ENCODE assay signal across 19 cellular contexts in genomic region chr20:3181270-3181669, GRCh38. TPM values are rescaled to one million over a fixed set of nuclear protein-coding genes. Genes with fewer than 3 reads are reported as not detected.
DNase-seq lines count a peak whose midpoint lies in the region; ATAC-seq, FAIRE-seq and TF ChIP-seq lines count a peak whose summit lies in the region.
"Had no signal": no experiment of that assay in that cellular context is flagged by ENCODE, and none has a peak within 500 bp of the region (broad histone marks: within the 10 kb centered on the region; RNA-seq: fewer than 3 reads in every experiment).

No MANE protein-coding gene starts in this region.

- H3K9me1 ChIP-seq in K562 (ENCODE audit: control insufficient read depth, insufficient read depth, low read length) = no peaks in the 10 kb centered on the region

- H3K27me3 ChIP-seq in K562 (ENCODE audit: control insufficient read depth in 2 of 2, insufficient read depth in 2 of 2, low read length in 2 of 2) = no peaks in the 10 kb centered on the region
- no peaks in the 10 kb centered on the region for H3K27me3 ChIP-seq in small intestine (ENCODE audit: control insufficient read depth in 2 of 2, insufficient read depth in 2 of 2, low read length in 2 of 2)
- H3K27me3 ChIP-seq in adrenal gland = no peaks in the 10 kb centered on the region

- WGBS in K562 (ENCODE audit: insufficient coverage, low coverage, missing lambda C conversion rate) = 58% methylated on average over 5 of the region's 5 CpGs
- WGBS in small intestine, 3 donors = 14 to 40% (median 24%) methylated on average over 5 of the region's 5 CpGs
- 60 to 75% (median 67%) methylated on average over 5 of the region's 5 CpGs for WGBS in adrenal gland, 4 donors

- no peak for ATAC-seq in K562
- no peak for ATAC-seq in GM18870 (IDR thresholded peaks at IDR 0.05; ENCODE audit: unreplicated experiment)

- CTCF ChIA-PET in K562 (lab: Yijun Ruan, JAX; ENCODE audit: low intra/inter-chr PET ratio) = no interaction called here

- POLR2A ChIA-PET in K562 (lab: Yijun Ruan, JAX) = no interaction called here

- no peak for TF ChIP-seq EP300 in K562 (IDR thresholded peaks at IDR 0.05; ENCODE audit: low read length)

- TF ChIP-seq POLR2A in K562 (conservative IDR thresholded peaks at IDR 0.05) (no peak), adrenal gland (IDR thresholded peaks at IDR 0.05) (no peak)

- H3K9me3 ChIP-seq in K562 (replicated peaks; ENCODE audit: control insufficient read depth, insufficient read depth, low read depth, low read length) = no peaks in the 10 kb centered on the region
- no peaks in the 10 kb centered on the region for H3K9me3 ChIP-seq in small intestine (ENCODE audit: control insufficient read depth, low read depth)
- H3K9me3 ChIP-seq in adrenal gland (replicated peaks in 1 of 3) = no peaks in the 10 kb centered on the region
- H3K9me3 ChIP-seq: BLaER1 treated with 17β-estradiol and CSF1 and Interleukin-3, amounts not matched to agents 10 nM and 100 nM; HAP-1 had no signal

- DNase-seq in NCI-H2196 (lab: John Stamatoyannopoulos, UW; ENCODE audit: unreplicated experiment) (peak; percentile 41), NCI-H2196 treated with DMSO at 0.1 percent for 48 hours (lab: John Stamatoyannopoulos, UW; ENCODE audit: unreplicated experiment) (no peak), K562 (ENCODE audit: extremely low read depth in 1 of 4, low spot score in 3 of 4) (no peak), fibroblast of peridontal ligament (ENCODE audit: extremely low read depth) (peak; percentile 5), small intestine (peak; percentile 81), NCI-H526 (lab: John Stamatoyannopoulos, UW) (no peak), adrenal gland (no peak)
- DNase-seq: ACHN; Calu3; CD4-positive, CD25-positive, alpha-beta regulatory T cell; DMS153; DMS79 treated with DMSO at 0.1 percent for 48 hours; GDM1; HFFc6 had no signal

- TF ChIP-seq CTCF in K562 (IDR thresholded peaks at IDR 0.05 in 2 of 3, conservative IDR thresholded peaks at IDR 0.05 in 1 of 3; ENCODE audit: insufficient read depth in 2 of 3, low read depth in 1 of 3, low read length in 3 of 3) = no peak
- TF ChIP-seq CTCF in adrenal gland (IDR thresholded peaks at IDR 0.05) = no peak

- no peak overlapping the region for H3K4me3 ChIP-seq in K562
- no peak overlapping the region for H3K4me3 ChIP-seq in small intestine (ENCODE audit: low read depth in 1 of 2, low read length in 2 of 2)
- no peak overlapping the region for H3K4me3 ChIP-seq in adrenal gland
- H3K4me3 ChIP-seq: BLaER1 treated with 17β-estradiol and CSF1 and Interleukin-3, amounts not matched to agents 10 nM and 100 nM; HAP-1 had no signal

- no peak overlapping the region for H2AFZ ChIP-seq in K562 (ENCODE audit: low read depth, low read length)

- intact Hi-C loops in K562 (cut with micrococcal nuclease) (no loop called here), adrenal gland (cut with DNase I) (no loop called here)

- H3K4me1 ChIP-seq in K562 (replicated peaks in 1 of 2; ENCODE audit: control insufficient read depth in 2 of 2, insufficient read depth in 2 of 2, low read length in 2 of 2) (peaks cover 4 to 6% of the 10 kb centered on the region in 2 experiments; a peak in 4 of 5 replicates), small intestine (ENCODE audit: control insufficient read depth in 2 of 2, insufficient read depth in 1 of 2, low read depth in 1 of 2, low read length in 1 of 2) (no peaks in the 10 kb centered on the region), adrenal gland (replicated peaks in 1 of 2) (peaks cover 0 to 2% of the 10 kb centered on the region in 2 donors)
- H3K4me1 ChIP-seq: HAP-1 had no signal

- TF ChIP-seq RAD21 in K562 (CRISPR knock-in tag; conservative IDR thresholded peaks at IDR 0.05 in 1 of 2, IDR thresholded peaks at IDR 0.05 in 1 of 2) = no peak

- no peak overlapping the region for H3K4me2 ChIP-seq in K562 (ENCODE audit: insufficient read depth, low read length)
- H3K4me2 ChIP-seq: BLaER1 treated with 17β-estradiol and CSF1 and Interleukin-3, amounts not matched to agents 10 nM and 100 nM had no signal

- H3K9ac ChIP-seq in K562 (ENCODE audit: insufficient read depth in 1 of 2, low read depth in 2 of 2, low read length in 2 of 2) = no peak overlapping the region
- H3K9ac ChIP-seq: BLaER1 treated with 17β-estradiol and CSF1 and Interleukin-3, amounts not matched to agents 10 nM and 100 nM had no signal

- no peaks in the 10 kb centered on the region for H3K79me2 ChIP-seq in K562 (ENCODE audit: control insufficient read depth, insufficient read depth, low read length)

- in situ Hi-C loops in K562 (cut with MboI) = no loop called here

- H3K27ac ChIP-seq in K562 (ENCODE audit: extremely low read depth, low read depth, low read length) (no peak overlapping the region), small intestine (ENCODE audit: low read depth in 1 of 2, low read length in 1 of 2) (no peak overlapping the region), adrenal gland (no peak overlapping the region)
- H3K27ac ChIP-seq: BLaER1 treated with 17β-estradiol and CSF1 and Interleukin-3, amounts not matched to agents 10 nM and 100 nM; HL-60 had no signal

- no peaks in the 10 kb centered on the region for H4K20me1 ChIP-seq in K562 (replicated peaks; ENCODE audit: control insufficient read depth, insufficient read depth, low read length)

- no peak for FAIRE-seq in K562 (lab: Jason Lieb, UNC)
- FAIRE-seq in small intestine (lab: Jason Lieb, UNC) = no peak
- FAIRE-seq: H1 had no signal

- H3K36me3 ChIP-seq in K562 (ENCODE audit: control insufficient read depth, insufficient read depth, low read length) (no peaks in the 10 kb centered on the region), small intestine (ENCODE audit: control insufficient read depth in 2 of 2, insufficient read depth in 2 of 2, low read length in 2 of 2) (no peaks in the 10 kb centered on the region), adrenal gland (replicated peaks in 1 of 2) (no peaks in the 10 kb centered on the region)
- H3K36me3 ChIP-seq: HAP-1 had no signal

- BruUV-seq in K562 (replicated peaks; lab: Mats Ljungman, UMichigan) = no TSS peak

RNA-seq across cellular contexts. Expression of gene LZTS3, which starts 7.9 kb away (rescaled TPM):
- total RNA-seq in K562 (2011; cell fraction: chromatin; rRNA removed; ENCODE audit: low replicate concordance) = 3.8 and 12.3 TPM in 2 replicates
- 7.0 and 8.0 TPM in 2 replicates for total RNA-seq in K562 (2011; cell fraction: nucleolus; rRNA removed)
- total RNA-seq in K562 (2011; cell fraction: nucleoplasm; rRNA removed) = 5.1 and 5.7 TPM in 2 replicates
- 2.8 and 3.4 TPM in 2 replicates for total RNA-seq in K562 (2014; rRNA removed)
- total RNA-seq in K562 (2014; rRNA removed; fragmentation: Illumina TruSeq; extraction: Trizol) = 0.70 and 0.73 TPM in 2 replicates
- 1.1 and 1.2 TPM in 2 replicates for total RNA-seq in K562 (2015; rRNA removed; fragmentation: Illumina TruSeq; extraction: Trizol)
- 2.4 and 2.9 TPM in 2 replicates for total RNA-seq in K562 (2021)
- 2.4 and 4.0 TPM in 2 replicates for polyA plus RNA-seq in K562 (2011; rRNA removed)
- polyA plus RNA-seq in K562 (2011; cell fraction: cytosol; rRNA removed) = 4.6 and 7.3 TPM in 2 replicates
- 10.3 and 10.6 TPM in 2 replicates for polyA plus RNA-seq in K562 (2011; cell fraction: nucleus; rRNA removed)
- 1.4 and 1.7 TPM in 2 replicates for polyA plus RNA-seq in K562 (2012)
- polyA plus RNA-seq in K562 (2014; fragmentation: Illumina TruSeq; extraction: Trizol) = 2.0 and 2.3 TPM in 2 replicates
- under 1 TPM; 0.07 to 0.28 TPM for polyA plus RNA-seq in K562 (2014; fragmentation: Nextera tagmentation; extraction: Ambion mirVana)
- 2.6 and 2.8 TPM in 2 replicates for polyA plus RNA-seq in K562 (2014; rRNA removed)
- 1.2 and 2.1 TPM in 2 replicates for polyA minus RNA-seq in K562 (2011; rRNA and poly(A)+ RNA removed)
- 1.7 and 4.8 TPM in 2 replicates for polyA minus RNA-seq in K562 (2011; cell fraction: cytosol; rRNA and poly(A)+ RNA removed)
- polyA minus RNA-seq in K562 (2011; cell fraction: nucleus; rRNA and poly(A)+ RNA removed) = 1.2 and 1.8 TPM in 2 replicates
- polyA plus RNA-seq in small intestine = 10 to 100 TPM in 1 of 3 donors, 1 to 10 TPM in 2; 7.3 to 19.9 (median 8.9) TPM
- total RNA-seq in adrenal gland = 10 to 100 TPM in 5 of 8 donors, 1 to 10 TPM in 3; 5.8 to 29.9 (median 11.5) TPM
- polyA plus RNA-seq in adrenal gland = 10 to 100 TPM in 1 of 3 donors, 1 to 10 TPM in 2; 3.6 to 12.9 (median 6.5) TPM

RNA-seq across cellular contexts. Expression of gene FASTKD5, which starts 21.6 kb away (rescaled TPM):
- 21.4 and 33.7 TPM in 2 replicates for total RNA-seq in K562 (2011; cell fraction: chromatin; rRNA removed; ENCODE audit: low replicate concordance)
- 15.5 and 15.7 TPM in 2 replicates for total RNA-seq in K562 (2011; cell fraction: nucleolus; rRNA removed)
- 13.7 and 18.6 TPM in 2 replicates for total RNA-seq in K562 (2011; cell fraction: nucleoplasm; rRNA removed)
- total RNA-seq in K562 (2014; rRNA removed) (19.8 and 20.7 TPM in 2 replicates), K562 (2014; rRNA removed; fragmentation: Illumina TruSeq; extraction: Trizol) (24.4 and 25.4 TPM in 2 replicates), K562 (2015; rRNA removed; fragmentation: Illumina TruSeq; extraction: Trizol) (24.3 and 25.2 TPM in 2 replicates), K562 (2021) (21.2 and 22.8 TPM in 2 replicates), adrenal gland (10 to 100 TPM; 19.1 to 33.8 (median 27.2) TPM)
- polyA plus RNA-seq in K562 (2011; rRNA removed) (32.5 and 36.6 TPM in 2 replicates), K562 (2014; fragmentation: Illumina TruSeq; extraction: Trizol) (23.4 and 25.9 TPM in 2 replicates), K562 (2014; fragmentation: Nextera tagmentation; extraction: Ambion mirVana) (10 to 100 TPM; 31.7 to 35.8 TPM), K562 (2014; rRNA removed) (23.6 and 24.3 TPM in 2 replicates), small intestine (10 to 100 TPM; 11.3 to 13.7 (median 12.5) TPM), adrenal gland (10 to 100 TPM in 2 of 3 donors, 1 to 10 TPM in 1; 7.2 to 45.0 (median 12.3) TPM)
- 13.6 and 25.6 TPM in 2 replicates for polyA plus RNA-seq in K562 (2011; cell fraction: cytosol; rRNA removed)
- 10.9 and 22.1 TPM in 2 replicates for polyA plus RNA-seq in K562 (2011; cell fraction: nucleus; rRNA removed)
- 12.1 and 15.1 TPM in 2 replicates for polyA plus RNA-seq in K562 (2012)
- 35.6 and 49.1 TPM in 2 replicates for polyA minus RNA-seq in K562 (2011; rRNA and poly(A)+ RNA removed)
- 13.5 and 13.9 TPM in 2 replicates for polyA minus RNA-seq in K562 (2011; cell fraction: cytosol; rRNA and poly(A)+ RNA removed)
- polyA minus RNA-seq in K562 (2011; cell fraction: nucleus; rRNA and poly(A)+ RNA removed) = 5.7 and 16.3 TPM in 2 replicates

RNA-seq across cellular contexts. Expression of gene UBOX5, which starts 21.6 kb away (rescaled TPM):
- 4.9 and 13.2 TPM in 2 replicates for total RNA-seq in K562 (2011; cell fraction: chromatin; rRNA removed; ENCODE audit: low replicate concordance)
- total RNA-seq in K562 (2011; cell fraction: nucleolus; rRNA removed) = 7.1 and 7.2 TPM in 2 replicates
- total RNA-seq in K562 (2011; cell fraction: nucleoplasm; rRNA removed) = 7.6 and 7.8 TPM in 2 replicates
- total RNA-seq in K562 (2014; rRNA removed) (2.8 and 4.4 TPM in 2 replicates), K562 (2014; rRNA removed; fragmentation: Illumina TruSeq; extraction: Trizol) (1.3 and 1.8 TPM in 2 replicates), K562 (2015; rRNA removed; fragmentation: Illumina TruSeq; extraction: Trizol) (2.0 and 2.3 TPM in 2 replicates), K562 (2021) (5.0 and 5.4 TPM in 2 replicates), adrenal gland (10 to 100 TPM in 1 of 8 donors, 1 to 10 TPM in 7; 3.1 to 10.2 (median 8.1) TPM)
- polyA plus RNA-seq in K562 (2011; rRNA removed) (2.2 and 6.4 TPM in 2 replicates), K562 (2014; fragmentation: Illumina TruSeq; extraction: Trizol) (3.9 and 4.1 TPM in 2 replicates), K562 (2014; fragmentation: Nextera tagmentation; extraction: Ambion mirVana) (under 1 TPM; 0.24 to 0.85 TPM), K562 (2014; rRNA removed) (2.1 and 2.2 TPM in 2 replicates), small intestine (1 to 10 TPM; 4.0 to 4.6 (median 4.2) TPM), adrenal gland (1 to 10 TPM; 4.8 to 9.2 (median 5.0) TPM)
- polyA plus RNA-seq in K562 (2011; cell fraction: cytosol; rRNA removed) = 3.7 and 4.6 TPM in 2 replicates
- 3.1 and 4.1 TPM in 2 replicates for polyA plus RNA-seq in K562 (2011; cell fraction: nucleus; rRNA removed)
- polyA plus RNA-seq in K562 (2012) = 3.3 and 3.4 TPM in 2 replicates
- 3.2 and 4.3 TPM in 2 replicates for polyA minus RNA-seq in K562 (2011; rRNA and poly(A)+ RNA removed)
- polyA minus RNA-seq in K562 (2011; cell fraction: cytosol; rRNA and poly(A)+ RNA removed) = 3.3 and 6.9 TPM in 2 replicates
- 1.9 and 3.8 TPM in 2 replicates for polyA minus RNA-seq in K562 (2011; cell fraction: nucleus; rRNA and poly(A)+ RNA removed)

RNA-seq across cellular contexts. Expression of gene DDRGK1, which starts 23.2 kb away (rescaled TPM):
- total RNA-seq in K562 (2011; cell fraction: chromatin; rRNA removed; ENCODE audit: low replicate concordance) = 59.1 and 80.5 TPM in 2 replicates
- total RNA-seq in K562 (2011; cell fraction: nucleolus; rRNA removed) = 65.5 and 65.9 TPM in 2 replicates
- total RNA-seq in K562 (2011; cell fraction: nucleoplasm; rRNA removed) = 71.2 and 83.1 TPM in 2 replicates
- total RNA-seq in K562 (2014; rRNA removed) (52.3 and 55.9 TPM in 2 replicates), K562 (2014; rRNA removed; fragmentation: Illumina TruSeq; extraction: Trizol) (13.5 and 18.7 TPM in 2 replicates), K562 (2015; rRNA removed; fragmentation: Illumina TruSeq; extraction: Trizol) (29.8 and 31.3 TPM in 2 replicates), K562 (2021) (37.1 and 45.1 TPM in 2 replicates), adrenal gland (100 to 1,000 TPM; 124 to 202 (median 166) TPM)
- polyA plus RNA-seq in K562 (2011; rRNA removed) (29.1 and 67.9 TPM in 2 replicates), K562 (2014; fragmentation: Illumina TruSeq; extraction: Trizol) (22.1 and 31.4 TPM in 2 replicates), K562 (2014; fragmentation: Nextera tagmentation; extraction: Ambion mirVana) (1 to 10 TPM; 2.3 to 3.4 TPM), K562 (2014; rRNA removed) (46.2 and 54.4 TPM in 2 replicates), small intestine (10 to 100 TPM; 37.1 to 96.9 (median 55.1) TPM), adrenal gland (100 to 1,000 TPM in 2 of 3 donors, 10 to 100 TPM in 1; 81.6 to 125 (median 113) TPM)
- 35.1 and 63.8 TPM in 2 replicates for polyA plus RNA-seq in K562 (2011; cell fraction: cytosol; rRNA removed)
- 92.4 and 212 TPM in 2 replicates for polyA plus RNA-seq in K562 (2011; cell fraction: nucleus; rRNA removed)
- polyA plus RNA-seq in K562 (2012) = 34.4 and 35.1 TPM in 2 replicates
- polyA minus RNA-seq in K562 (2011; rRNA and poly(A)+ RNA removed) = 19.0 and 25.7 TPM in 2 replicates
- polyA minus RNA-seq in K562 (2011; cell fraction: cytosol; rRNA and poly(A)+ RNA removed) = 16.6 and 19.7 TPM in 2 replicates
- polyA minus RNA-seq in K562 (2011; cell fraction: nucleus; rRNA and poly(A)+ RNA removed) = 8.5 and 29.2 TPM in 2 replicates

RNA-seq across cellular contexts. Expression of gene ITPA, which starts 28.0 kb away (rescaled TPM):
- total RNA-seq in K562 (2011; cell fraction: chromatin; rRNA removed; ENCODE audit: low replicate concordance) = 17.6 and 37.3 TPM in 2 replicates
- total RNA-seq in K562 (2011; cell fraction: nucleolus; rRNA removed) = 25.0 and 29.3 TPM in 2 replicates
- total RNA-seq in K562 (2011; cell fraction: nucleoplasm; rRNA removed) = 22.3 and 33.4 TPM in 2 replicates
- total RNA-seq in K562 (2014; rRNA removed) = 57.9 and 69.1 TPM in 2 replicates
- total RNA-seq in K562 (2014; rRNA removed; fragmentation: Illumina TruSeq; extraction: Trizol) = 25.6 and 29.1 TPM in 2 replicates
- total RNA-seq in K562 (2015; rRNA removed; fragmentation: Illumina TruSeq; extraction: Trizol) = 37.9 and 38.4 TPM in 2 replicates
- 59.8 and 70.1 TPM in 2 replicates for total RNA-seq in K562 (2021)
- 31.9 and 48.1 TPM in 2 replicates for polyA plus RNA-seq in K562 (2011; rRNA removed)
- 50.7 and 79.6 TPM in 2 replicates for polyA plus RNA-seq in K562 (2011; cell fraction: cytosol; rRNA removed)
- 37.7 and 38.1 TPM in 2 replicates for polyA plus RNA-seq in K562 (2011; cell fraction: nucleus; rRNA removed)
- polyA plus RNA-seq in K562 (2012) = 40.6 and 45.0 TPM in 2 replicates
- 36.7 and 46.9 TPM in 2 replicates for polyA plus RNA-seq in K562 (2014; fragmentation: Illumina TruSeq; extraction: Trizol)
- polyA plus RNA-seq in K562 (2014; fragmentation: Nextera tagmentation; extraction: Ambion mirVana) = 10 to 100 TPM in 1 of 2 experiments, 1 to 10 TPM in 1; 5.0 to 20.1 TPM
- 79.7 and 81.3 TPM in 2 replicates for polyA plus RNA-seq in K562 (2014; rRNA removed)
- polyA minus RNA-seq in K562 (2011; rRNA and poly(A)+ RNA removed) = 9.4 and 11.0 TPM in 2 replicates
- polyA minus RNA-seq in K562 (2011; cell fraction: cytosol; rRNA and poly(A)+ RNA removed) = 12.7 and 13.8 TPM in 2 replicates
- polyA minus RNA-seq in K562 (2011; cell fraction: nucleus; rRNA and poly(A)+ RNA removed) = 7.0 and 10.7 TPM in 2 replicates
- 10 to 100 TPM; 67.6 to 97.0 (median 71.8) TPM for polyA plus RNA-seq in small intestine
- 10 to 100 TPM; 41.4 to 82.3 (median 58.6) TPM for total RNA-seq in adrenal gland
- 100 to 1,000 TPM in 2 of 3 donors, 10 to 100 TPM in 1; 29.3 to 182 (median 131) TPM for polyA plus RNA-seq in adrenal gland

Comparison
In these comparisons a context has a peak if more than half of its experiments do, and no peak if none do; other contexts are left out.
1. DNase-seq: peak in NCI-H2196 (single experiment), fibroblast of peridontal ligament (single experiment) and small intestine (single experiment); none in NCI-H2196 treated with DMSO at 0.1 percent for 48 hours (single experiment), K562 (0 of 4), NCI-H526 (0 of 2) and adrenal gland (0 of 7).